ENCODE assay signal across 21 cellular contexts in genomic region chr1:170231669-170232068, GRCh38.
"Had no signal": no experiment of that assay in that cellular context is flagged by ENCODE, and none has a peak within 500 bp of the region (broad histone marks: within the 10 kb centered on the region; RNA-seq: fewer than 3 reads in every experiment).

No MANE protein-coding gene starts in this region.

- H3K4me3 ChIP-seq: K562, SJSA1, SK-N-MC had no signal

- H3K36me3 ChIP-seq: SJSA1 had no signal

- H3K27ac ChIP-seq: KMS-11, SJSA1, SK-N-MC had no signal

- DNase-seq: MV-4-11, NCI-H1048, NCI-H1105, NCI-H1417, NCI-H1436 treated with DMSO at 0.1 percent for 48 hours, NCI-H1694, NCI-H187 treated with DMSO at 0.1 percent for 48 hours, NCI-H2029 treated with DMSO at 0.1 percent for 48 hours, NCI-H2107, NCI-H2227 treated with DMSO at 0.1 percent for 48 hours, NCI-H510A, NCI-H524 treated with DMSO at 0.1 percent for 48 hours, NCI-H69, NCI-H774, Right ventricle myocardium superior, RPMI8226, SIG-M5 had no signal

- H3K9me3 ChIP-seq: SJSA1 had no signal

- H3K27me3 ChIP-seq: SJSA1 had no signal

- H3K9ac ChIP-seq: KMS-11 had no signal

- H3K4me1 ChIP-seq: SJSA1 had no signal

- H3K4me2 ChIP-seq: KMS-11 had no signal

- ATAC-seq: K562 had no signal
